Comparison of ENCODE assay signal across 8 cellular contexts in the genomic region with DNA sequence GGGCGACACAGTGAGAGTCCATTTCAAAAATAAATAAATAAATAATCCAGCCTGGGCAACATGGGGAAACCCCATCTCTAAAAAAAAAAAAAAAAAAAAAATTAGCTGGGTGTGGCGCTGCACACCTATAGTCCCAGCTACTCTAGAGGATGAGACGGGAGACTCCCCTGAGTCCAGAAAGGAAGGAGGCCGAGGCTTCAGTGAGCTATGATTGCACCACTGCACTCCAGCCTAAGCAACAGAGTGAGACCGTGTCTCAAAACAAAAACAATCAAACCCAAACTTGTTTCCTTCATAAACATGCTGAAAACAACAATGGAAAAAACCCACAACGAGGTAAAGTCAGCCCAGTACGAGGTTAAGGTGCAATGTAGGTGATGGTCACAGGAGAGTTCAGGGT. TPM values are rescaled to one million over a fixed set of nuclear protein-coding genes. Genes with fewer than 3 reads are reported as not detected.
DNase-seq lines count a peak whose midpoint lies in the region; FAIRE-seq and TF ChIP-seq lines count a peak whose summit lies in the region.

No MANE protein-coding gene starts in this region.

- H3K27me3 ChIP-seq in SJSA1 (replicated peaks) (no peaks in the 10 kb centered on the region), sigmoid colon (no peaks in the 10 kb centered on the region)

- WGBS in sigmoid colon, 2 donors = 5 to 21% methylated on average over 7 of the region's 7 CpGs

- TF ChIP-seq POLR2A in sigmoid colon (IDR thresholded peaks at IDR 0.05) = no peak

- intact Hi-C loops in sigmoid colon (cut with DNase I) (no loop called here), posterior cingulate gyrus (cut with DNase I) (no loop called here)

- FAIRE-seq in GM19239 (lab: Jason Lieb, UNC) = peak; percentile 42

- H3K4me3 ChIP-seq in SJSA1 (peak overlapping the region; percentile 98), fibroblast of mammary gland (ENCODE audit: control insufficient read depth, low read depth, low read length) (peak overlapping the region; percentile 89), sigmoid colon (peak overlapping the region; percentile 90 to 100 (median 100))

- H3K36me3 ChIP-seq in SJSA1 (peaks cover 43% of the 10 kb centered on the region), sigmoid colon (peaks cover 7 to 39% (median 12%) of the 10 kb centered on the region in 4 donors)

- TF ChIP-seq EP300 in sigmoid colon (IDR thresholded peaks at IDR 0.05) = no peak

- H3K4me1 ChIP-seq in SJSA1 (replicated peaks) = peaks cover 10% of the 10 kb centered on the region
- peaks cover 0 to 29% (median 28%) of the 10 kb centered on the region in 4 donors for H3K4me1 ChIP-seq in sigmoid colon

- DNase-seq in GM19239 (ENCODE audit: insufficient read length, low spot score) = no peak
- DNase-seq in SJSA1 (ENCODE audit: low read depth in 1 of 2, low spot score in 2 of 2) = no peak
- peak; percentile 20 for DNase-seq in fibroblast of mammary gland (ENCODE audit: low read depth)
- DNase-seq in sigmoid colon = no peak
- no peak for DNase-seq in posterior cingulate gyrus
- no peak for DNase-seq in cerebellar nuclear complex (lab: John Stamatoyannopoulos, UW)
- no peak for DNase-seq in NCI-H2196 (lab: John Stamatoyannopoulos, UW; ENCODE audit: unreplicated experiment)
- DNase-seq in NCI-H1092 (lab: John Stamatoyannopoulos, UW) = no peak

- TF ChIP-seq CTCF in fibroblast of mammary gland (conservative IDR thresholded peaks at IDR 0.05; ENCODE audit: control insufficient read depth, insufficient read depth, low read depth, low read length) (no peak), sigmoid colon (IDR thresholded peaks at IDR 0.05) (no peak)

- H3K27ac ChIP-seq in SJSA1 (no peak overlapping the region), sigmoid colon (peak overlapping the region; percentile 94 to 99 (median 98))

- H3K9me3 ChIP-seq in SJSA1 (replicated peaks) (no peaks in the 10 kb centered on the region), sigmoid colon (no peaks in the 10 kb centered on the region)

RNA-seq across cellular contexts. Expression of a gene that starts 1.2 kb away (rescaled TPM):
- total RNA-seq in SJSA1 (2014; rRNA removed; shearing (Covaris generic)) = 8.4 and 9.6 TPM in 2 replicates
- total RNA-seq in sigmoid colon = 10 to 100 TPM in 1 of 4 donors, 1 to 10 TPM in 3; 8.9 to 12.7 (median 9.3) TPM
- 10 to 100 TPM in 1 of 3 donors, 1 to 10 TPM in 2; 5.1 to 11.5 (median 6.0) TPM for polyA plus RNA-seq in sigmoid colon

RNA-seq across cellular contexts. Expression of a gene that starts 8.8 kb away (rescaled TPM):
- total RNA-seq in SJSA1 (2014; rRNA removed; shearing (Covaris generic)) = not detected in 2 replicates
- under 1 TPM in 1 of 4 donors, not detected in 3; 0.83 TPM for total RNA-seq in sigmoid colon
- 1 to 10 TPM in 1 of 3 donors, not detected in 2; 3.8 TPM for polyA plus RNA-seq in sigmoid colon

RNA-seq across cellular contexts. Expression of a gene that starts 19.7 kb away (rescaled TPM):
- 3.5 TPM in 1 of 2 replicates, not detected in the other for total RNA-seq in SJSA1 (2014; rRNA removed; shearing (Covaris generic))
- 10 to 100 TPM; 11.4 to 72.6 (median 28.9) TPM for total RNA-seq in sigmoid colon
- polyA plus RNA-seq in sigmoid colon = 100 to 1,000 TPM in 2 of 3 donors, 10 to 100 TPM in 1; 99.1 to 157 (median 109) TPM
